ENCODE assay signal across 2 cellular contexts in the genomic region with DNA sequence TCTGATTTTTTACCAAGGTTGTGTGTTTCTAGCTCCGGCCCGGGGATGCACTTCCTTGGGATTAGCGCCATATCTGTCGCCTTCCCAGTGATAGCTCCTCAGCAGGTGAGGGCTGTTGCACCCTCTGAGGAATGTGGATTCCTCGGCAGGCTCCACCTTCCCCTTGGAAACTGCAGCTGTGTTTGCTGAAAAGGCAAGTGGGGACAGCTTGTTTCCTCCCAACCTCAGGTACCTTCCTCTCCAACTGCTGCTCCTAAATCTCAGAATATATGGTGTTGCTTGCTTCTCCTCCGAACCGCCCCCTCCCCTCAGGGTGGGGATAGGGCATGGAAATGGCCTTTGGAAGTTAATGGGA.
TF ChIP-seq lines count a peak whose summit lies in the region.

No MANE protein-coding gene starts in this region.

TF ChIP-seq in SK-N-SH treated with all-trans-retinoic acid at 6 μM for 48 hours, 23 proteins besides CTCF, POLR2A, EP300 and RAD21 (continued from another document):
- TF ChIP-seq, protein P1, sequence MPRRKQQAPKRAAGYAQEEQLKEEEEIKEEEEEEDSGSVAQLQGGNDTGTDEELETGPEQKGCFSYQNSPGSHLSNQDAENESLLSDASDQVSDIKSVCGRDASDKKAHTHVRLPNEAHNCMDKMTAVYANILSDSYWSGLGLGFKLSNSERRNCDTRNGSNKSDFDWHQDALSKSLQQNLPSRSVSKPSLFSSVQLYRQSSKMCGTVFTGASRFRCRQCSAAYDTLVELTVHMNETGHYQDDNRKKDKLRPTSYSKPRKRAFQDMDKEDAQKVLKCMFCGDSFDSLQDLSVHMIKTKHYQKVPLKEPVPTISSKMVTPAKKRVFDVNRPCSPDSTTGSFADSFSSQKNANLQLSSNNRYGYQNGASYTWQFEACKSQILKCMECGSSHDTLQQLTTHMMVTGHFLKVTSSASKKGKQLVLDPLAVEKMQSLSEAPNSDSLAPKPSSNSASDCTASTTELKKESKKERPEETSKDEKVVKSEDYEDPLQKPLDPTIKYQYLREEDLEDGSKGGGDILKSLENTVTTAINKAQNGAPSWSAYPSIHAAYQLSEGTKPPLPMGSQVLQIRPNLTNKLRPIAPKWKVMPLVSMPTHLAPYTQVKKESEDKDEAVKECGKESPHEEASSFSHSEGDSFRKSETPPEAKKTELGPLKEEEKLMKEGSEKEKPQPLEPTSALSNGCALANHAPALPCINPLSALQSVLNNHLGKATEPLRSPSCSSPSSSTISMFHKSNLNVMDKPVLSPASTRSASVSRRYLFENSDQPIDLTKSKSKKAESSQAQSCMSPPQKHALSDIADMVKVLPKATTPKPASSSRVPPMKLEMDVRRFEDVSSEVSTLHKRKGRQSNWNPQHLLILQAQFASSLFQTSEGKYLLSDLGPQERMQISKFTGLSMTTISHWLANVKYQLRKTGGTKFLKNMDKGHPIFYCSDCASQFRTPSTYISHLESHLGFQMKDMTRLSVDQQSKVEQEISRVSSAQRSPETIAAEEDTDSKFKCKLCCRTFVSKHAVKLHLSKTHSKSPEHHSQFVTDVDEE (CRISPR knock-in tag; IDR thresholded peaks at IDR 0.05), result no peak
- TF ChIP-seq ZNF8 (CRISPR knock-in tag; IDR thresholded peaks at IDR 0.05), result no peak
- TF ChIP-seq, protein P2, sequence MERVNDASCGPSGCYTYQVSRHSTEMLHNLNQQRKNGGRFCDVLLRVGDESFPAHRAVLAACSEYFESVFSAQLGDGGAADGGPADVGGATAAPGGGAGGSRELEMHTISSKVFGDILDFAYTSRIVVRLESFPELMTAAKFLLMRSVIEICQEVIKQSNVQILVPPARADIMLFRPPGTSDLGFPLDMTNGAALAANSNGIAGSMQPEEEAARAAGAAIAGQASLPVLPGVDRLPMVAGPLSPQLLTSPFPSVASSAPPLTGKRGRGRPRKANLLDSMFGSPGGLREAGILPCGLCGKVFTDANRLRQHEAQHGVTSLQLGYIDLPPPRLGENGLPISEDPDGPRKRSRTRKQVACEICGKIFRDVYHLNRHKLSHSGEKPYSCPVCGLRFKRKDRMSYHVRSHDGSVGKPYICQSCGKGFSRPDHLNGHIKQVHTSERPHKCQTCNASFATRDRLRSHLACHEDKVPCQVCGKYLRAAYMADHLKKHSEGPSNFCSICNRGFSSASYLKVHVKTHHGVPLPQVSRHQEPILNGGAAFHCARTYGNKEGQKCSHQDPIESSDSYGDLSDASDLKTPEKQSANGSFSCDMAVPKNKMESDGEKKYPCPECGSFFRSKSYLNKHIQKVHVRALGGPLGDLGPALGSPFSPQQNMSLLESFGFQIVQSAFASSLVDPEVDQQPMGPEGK (CRISPR knock-in tag; IDR thresholded peaks at IDR 0.05; ENCODE audit: borderline replicate concordance), result no peak
- TF ChIP-seq ISL1 (CRISPR knock-in tag; IDR thresholded peaks at IDR 0.05), result no peak
- no peak for TF ChIP-seq ZFP3 (CRISPR knock-in tag; IDR thresholded peaks at IDR 0.05)
- TF ChIP-seq ESRRG (CRISPR knock-in tag; IDR thresholded peaks at IDR 0.05), result no peak
- TF ChIP-seq ZNF70 (CRISPR knock-in tag; IDR thresholded peaks at IDR 0.05), result no peak
- TF ChIP-seq ZNF565 (CRISPR knock-in tag; conservative IDR thresholded peaks at IDR 0.05; ENCODE audit: low read depth), result no peak
- TF ChIP-seq ARNTL (CRISPR knock-in tag; IDR thresholded peaks at IDR 0.05; ENCODE audit: borderline replicate concordance, low read depth), result no peak
- TF ChIP-seq, protein P3, sequence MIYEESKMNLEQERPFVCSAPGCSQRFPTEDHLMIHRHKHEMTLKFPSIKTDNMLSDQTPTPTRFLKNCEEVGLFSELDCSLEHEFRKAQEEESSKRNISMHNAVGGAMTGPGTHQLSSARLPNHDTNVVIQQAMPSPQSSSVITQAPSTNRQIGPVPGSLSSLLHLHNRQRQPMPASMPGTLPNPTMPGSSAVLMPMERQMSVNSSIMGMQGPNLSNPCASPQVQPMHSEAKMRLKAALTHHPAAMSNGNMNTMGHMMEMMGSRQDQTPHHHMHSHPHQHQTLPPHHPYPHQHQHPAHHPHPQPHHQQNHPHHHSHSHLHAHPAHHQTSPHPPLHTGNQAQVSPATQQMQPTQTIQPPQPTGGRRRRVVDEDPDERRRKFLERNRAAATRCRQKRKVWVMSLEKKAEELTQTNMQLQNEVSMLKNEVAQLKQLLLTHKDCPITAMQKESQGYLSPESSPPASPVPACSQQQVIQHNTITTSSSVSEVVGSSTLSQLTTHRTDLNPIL (CRISPR knock-in tag; IDR thresholded peaks at IDR 0.05; ENCODE audit: low read depth), result no peak
- TF ChIP-seq, protein P4, sequence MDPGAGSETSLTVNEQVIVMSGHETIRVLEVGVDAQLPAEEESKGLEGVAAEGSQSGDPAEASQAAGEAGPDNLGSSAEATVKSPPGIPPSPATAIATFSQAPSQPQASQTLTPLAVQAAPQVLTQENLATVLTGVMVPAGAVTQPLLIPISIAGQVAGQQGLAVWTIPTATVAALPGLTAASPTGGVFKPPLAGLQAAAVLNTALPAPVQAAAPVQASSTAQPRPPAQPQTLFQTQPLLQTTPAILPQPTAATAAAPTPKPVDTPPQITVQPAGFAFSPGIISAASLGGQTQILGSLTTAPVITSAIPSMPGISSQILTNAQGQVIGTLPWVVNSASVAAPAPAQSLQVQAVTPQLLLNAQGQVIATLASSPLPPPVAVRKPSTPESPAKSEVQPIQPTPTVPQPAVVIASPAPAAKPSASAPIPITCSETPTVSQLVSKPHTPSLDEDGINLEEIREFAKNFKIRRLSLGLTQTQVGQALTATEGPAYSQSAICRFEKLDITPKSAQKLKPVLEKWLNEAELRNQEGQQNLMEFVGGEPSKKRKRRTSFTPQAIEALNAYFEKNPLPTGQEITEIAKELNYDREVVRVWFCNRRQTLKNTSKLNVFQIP (CRISPR knock-in tag; IDR thresholded peaks at IDR 0.05; ENCODE audit: borderline replicate concordance, low read depth), result no peak
- TF ChIP-seq, protein P5, sequence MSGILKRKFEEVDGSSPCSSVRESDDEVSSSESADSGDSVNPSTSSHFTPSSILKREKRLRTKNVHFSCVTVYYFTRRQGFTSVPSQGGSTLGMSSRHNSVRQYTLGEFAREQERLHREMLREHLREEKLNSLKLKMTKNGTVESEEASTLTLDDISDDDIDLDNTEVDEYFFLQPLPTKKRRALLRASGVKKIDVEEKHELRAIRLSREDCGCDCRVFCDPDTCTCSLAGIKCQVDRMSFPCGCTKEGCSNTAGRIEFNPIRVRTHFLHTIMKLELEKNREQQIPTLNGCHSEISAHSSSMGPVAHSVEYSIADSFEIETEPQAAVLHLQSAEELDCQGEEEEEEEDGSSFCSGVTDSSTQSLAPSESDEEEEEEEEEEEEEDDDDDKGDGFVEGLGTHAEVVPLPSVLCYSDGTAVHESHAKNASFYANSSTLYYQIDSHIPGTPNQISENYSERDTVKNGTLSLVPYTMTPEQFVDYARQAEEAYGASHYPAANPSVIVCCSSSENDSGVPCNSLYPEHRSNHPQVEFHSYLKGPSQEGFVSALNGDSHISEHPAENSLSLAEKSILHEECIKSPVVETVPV (CRISPR knock-in tag; IDR thresholded peaks at IDR 0.05), result no peak

TF ChIP-seq in WTC11, 78 proteins besides CTCF, POLR2A, EP300 and RAD21 (continued from another document and continues in another):
- TF ChIP-seq, protein P6, sequence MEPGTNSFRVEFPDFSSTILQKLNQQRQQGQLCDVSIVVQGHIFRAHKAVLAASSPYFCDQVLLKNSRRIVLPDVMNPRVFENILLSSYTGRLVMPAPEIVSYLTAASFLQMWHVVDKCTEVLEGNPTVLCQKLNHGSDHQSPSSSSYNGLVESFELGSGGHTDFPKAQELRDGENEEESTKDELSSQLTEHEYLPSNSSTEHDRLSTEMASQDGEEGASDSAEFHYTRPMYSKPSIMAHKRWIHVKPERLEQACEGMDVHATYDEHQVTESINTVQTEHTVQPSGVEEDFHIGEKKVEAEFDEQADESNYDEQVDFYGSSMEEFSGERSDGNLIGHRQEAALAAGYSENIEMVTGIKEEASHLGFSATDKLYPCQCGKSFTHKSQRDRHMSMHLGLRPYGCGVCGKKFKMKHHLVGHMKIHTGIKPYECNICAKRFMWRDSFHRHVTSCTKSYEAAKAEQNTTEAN (CRISPR knock-in tag; IDR thresholded peaks at IDR 0.05), result peak; percentile 26; the same call in 1 of the 2 replicates
- peak; percentile 75; the same call in 1 of the 2 replicates for TF ChIP-seq FOXK1 (CRISPR knock-in tag; IDR thresholded peaks at IDR 0.05)
- TF ChIP-seq, protein P7, sequence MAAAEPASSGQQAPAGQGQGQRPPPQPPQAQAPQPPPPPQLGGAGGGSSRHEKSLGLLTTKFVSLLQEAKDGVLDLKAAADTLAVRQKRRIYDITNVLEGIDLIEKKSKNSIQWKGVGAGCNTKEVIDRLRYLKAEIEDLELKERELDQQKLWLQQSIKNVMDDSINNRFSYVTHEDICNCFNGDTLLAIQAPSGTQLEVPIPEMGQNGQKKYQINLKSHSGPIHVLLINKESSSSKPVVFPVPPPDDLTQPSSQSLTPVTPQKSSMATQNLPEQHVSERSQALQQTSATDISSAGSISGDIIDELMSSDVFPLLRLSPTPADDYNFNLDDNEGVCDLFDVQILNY (CRISPR knock-in tag; IDR thresholded peaks at IDR 0.05), result no peak
- TF ChIP-seq TCF7 (CRISPR knock-in tag; IDR thresholded peaks at IDR 0.05; ENCODE audit: low read depth), result no peak
- TF ChIP-seq, protein P8, sequence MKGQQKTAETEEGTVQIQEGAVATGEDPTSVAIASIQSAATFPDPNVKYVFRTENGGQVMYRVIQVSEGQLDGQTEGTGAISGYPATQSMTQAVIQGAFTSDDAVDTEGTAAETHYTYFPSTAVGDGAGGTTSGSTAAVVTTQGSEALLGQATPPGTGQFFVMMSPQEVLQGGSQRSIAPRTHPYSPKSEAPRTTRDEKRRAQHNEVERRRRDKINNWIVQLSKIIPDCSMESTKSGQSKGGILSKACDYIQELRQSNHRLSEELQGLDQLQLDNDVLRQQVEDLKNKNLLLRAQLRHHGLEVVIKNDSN (CRISPR knock-in tag; IDR thresholded peaks at IDR 0.05), result no peak
- TF ChIP-seq, protein P9, sequence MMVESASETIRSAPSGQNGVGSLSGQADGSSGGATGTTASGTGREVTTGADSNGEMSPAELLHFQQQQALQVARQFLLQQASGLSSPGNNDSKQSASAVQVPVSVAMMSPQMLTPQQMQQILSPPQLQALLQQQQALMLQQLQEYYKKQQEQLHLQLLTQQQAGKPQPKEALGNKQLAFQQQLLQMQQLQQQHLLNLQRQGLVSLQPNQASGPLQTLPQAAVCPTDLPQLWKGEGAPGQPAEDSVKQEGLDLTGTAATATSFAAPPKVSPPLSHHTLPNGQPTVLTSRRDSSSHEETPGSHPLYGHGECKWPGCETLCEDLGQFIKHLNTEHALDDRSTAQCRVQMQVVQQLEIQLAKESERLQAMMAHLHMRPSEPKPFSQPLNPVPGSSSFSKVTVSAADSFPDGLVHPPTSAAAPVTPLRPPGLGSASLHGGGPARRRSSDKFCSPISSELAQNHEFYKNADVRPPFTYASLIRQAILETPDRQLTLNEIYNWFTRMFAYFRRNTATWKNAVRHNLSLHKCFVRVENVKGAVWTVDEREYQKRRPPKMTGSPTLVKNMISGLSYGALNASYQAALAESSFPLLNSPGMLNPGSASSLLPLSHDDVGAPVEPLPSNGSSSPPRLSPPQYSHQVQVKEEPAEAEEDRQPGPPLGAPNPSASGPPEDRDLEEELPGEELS (CRISPR knock-in tag; IDR thresholded peaks at IDR 0.05), result peak; percentile 51; the same call in 1 of the 2 replicates
- TF ChIP-seq TP53 (CRISPR knock-in tag; IDR thresholded peaks at IDR 0.05), result no peak
- 0 out of 2 replicates have a peak, but pooled peaks have one; percentile 63 for TF ChIP-seq TEAD1 (CRISPR knock-in tag; IDR thresholded peaks at IDR 0.05)
- TF ChIP-seq, protein P10, sequence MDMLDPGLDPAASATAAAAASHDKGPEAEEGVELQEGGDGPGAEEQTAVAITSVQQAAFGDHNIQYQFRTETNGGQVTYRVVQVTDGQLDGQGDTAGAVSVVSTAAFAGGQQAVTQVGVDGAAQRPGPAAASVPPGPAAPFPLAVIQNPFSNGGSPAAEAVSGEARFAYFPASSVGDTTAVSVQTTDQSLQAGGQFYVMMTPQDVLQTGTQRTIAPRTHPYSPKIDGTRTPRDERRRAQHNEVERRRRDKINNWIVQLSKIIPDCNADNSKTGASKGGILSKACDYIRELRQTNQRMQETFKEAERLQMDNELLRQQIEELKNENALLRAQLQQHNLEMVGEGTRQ (CRISPR knock-in tag; IDR thresholded peaks at IDR 0.05), result no peak
- TF ChIP-seq, protein P11, sequence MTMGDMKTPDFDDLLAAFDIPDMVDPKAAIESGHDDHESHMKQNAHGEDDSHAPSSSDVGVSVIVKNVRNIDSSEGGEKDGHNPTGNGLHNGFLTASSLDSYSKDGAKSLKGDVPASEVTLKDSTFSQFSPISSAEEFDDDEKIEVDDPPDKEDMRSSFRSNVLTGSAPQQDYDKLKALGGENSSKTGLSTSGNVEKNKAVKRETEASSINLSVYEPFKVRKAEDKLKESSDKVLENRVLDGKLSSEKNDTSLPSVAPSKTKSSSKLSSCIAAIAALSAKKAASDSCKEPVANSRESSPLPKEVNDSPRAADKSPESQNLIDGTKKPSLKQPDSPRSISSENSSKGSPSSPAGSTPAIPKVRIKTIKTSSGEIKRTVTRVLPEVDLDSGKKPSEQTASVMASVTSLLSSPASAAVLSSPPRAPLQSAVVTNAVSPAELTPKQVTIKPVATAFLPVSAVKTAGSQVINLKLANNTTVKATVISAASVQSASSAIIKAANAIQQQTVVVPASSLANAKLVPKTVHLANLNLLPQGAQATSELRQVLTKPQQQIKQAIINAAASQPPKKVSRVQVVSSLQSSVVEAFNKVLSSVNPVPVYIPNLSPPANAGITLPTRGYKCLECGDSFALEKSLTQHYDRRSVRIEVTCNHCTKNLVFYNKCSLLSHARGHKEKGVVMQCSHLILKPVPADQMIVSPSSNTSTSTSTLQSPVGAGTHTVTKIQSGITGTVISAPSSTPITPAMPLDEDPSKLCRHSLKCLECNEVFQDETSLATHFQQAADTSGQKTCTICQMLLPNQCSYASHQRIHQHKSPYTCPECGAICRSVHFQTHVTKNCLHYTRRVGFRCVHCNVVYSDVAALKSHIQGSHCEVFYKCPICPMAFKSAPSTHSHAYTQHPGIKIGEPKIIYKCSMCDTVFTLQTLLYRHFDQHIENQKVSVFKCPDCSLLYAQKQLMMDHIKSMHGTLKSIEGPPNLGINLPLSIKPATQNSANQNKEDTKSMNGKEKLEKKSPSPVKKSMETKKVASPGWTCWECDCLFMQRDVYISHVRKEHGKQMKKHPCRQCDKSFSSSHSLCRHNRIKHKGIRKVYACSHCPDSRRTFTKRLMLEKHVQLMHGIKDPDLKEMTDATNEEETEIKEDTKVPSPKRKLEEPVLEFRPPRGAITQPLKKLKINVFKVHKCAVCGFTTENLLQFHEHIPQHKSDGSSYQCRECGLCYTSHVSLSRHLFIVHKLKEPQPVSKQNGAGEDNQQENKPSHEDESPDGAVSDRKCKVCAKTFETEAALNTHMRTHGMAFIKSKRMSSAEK (CRISPR knock-in tag; IDR thresholded peaks at IDR 0.05; ENCODE audit: borderline replicate concordance), result no peak
- TF ChIP-seq TEAD4 (CRISPR knock-in tag; IDR thresholded peaks at IDR 0.05), result peak; percentile 64; the same call in 1 of the 2 replicates
- TF ChIP-seq ZNF232 (CRISPR knock-in tag; IDR thresholded peaks at IDR 0.05), result no peak
- no peak for TF ChIP-seq ZNF671 (CRISPR knock-in tag; IDR thresholded peaks at IDR 0.05)
- no peak for TF ChIP-seq ESRRA (CRISPR knock-in tag; IDR thresholded peaks at IDR 0.05; ENCODE audit: borderline replicate concordance)
- no peak for TF ChIP-seq ZNF396 (CRISPR knock-in tag; IDR thresholded peaks at IDR 0.05; ENCODE audit: borderline replicate concordance)
- TF ChIP-seq, protein P12, sequence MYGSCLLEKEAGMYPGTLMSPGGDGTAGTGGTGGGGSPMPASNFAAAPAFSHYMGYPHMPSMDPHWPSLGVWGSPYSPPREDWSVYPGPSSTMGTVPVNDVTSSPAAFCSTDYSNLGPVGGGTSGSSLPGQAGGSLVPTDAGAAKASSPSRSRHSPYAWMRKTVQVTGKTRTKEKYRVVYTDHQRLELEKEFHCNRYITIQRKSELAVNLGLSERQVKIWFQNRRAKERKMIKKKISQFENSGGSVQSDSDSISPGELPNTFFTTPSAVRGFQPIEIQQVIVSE (CRISPR knock-in tag; IDR thresholded peaks at IDR 0.05; ENCODE audit: borderline replicate concordance), result no peak
- TF ChIP-seq, protein P13, sequence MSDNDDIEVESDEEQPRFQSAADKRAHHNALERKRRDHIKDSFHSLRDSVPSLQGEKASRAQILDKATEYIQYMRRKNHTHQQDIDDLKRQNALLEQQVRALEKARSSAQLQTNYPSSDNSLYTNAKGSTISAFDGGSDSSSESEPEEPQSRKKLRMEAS (CRISPR knock-in tag; IDR thresholded peaks at IDR 0.05), result 0 out of 2 replicates have a peak, but pooled peaks have one; percentile 4
